In genomic region chr19:3637621-3638020, GRCh38 we compare ENCODE assay signal across 2 cellular contexts.
TF ChIP-seq lines count a peak whose summit lies in the region.

No MANE protein-coding gene starts in this region.

TF ChIP-seq in IMR-90, 13 proteins besides CTCF, POLR2A, EP300 and RAD21:
- TF ChIP-seq MXI1 (IDR thresholded peaks at IDR 0.05; ENCODE audit: borderline replicate concordance, low read depth, low read length) (no peak), NFE2L2 (IDR thresholded peaks at IDR 0.05; ENCODE audit: low read depth, low read length) (no peak), CEBPB (IDR thresholded peaks at IDR 0.05; ENCODE audit: low read depth, low read length) (no peak), SMC3 (IDR thresholded peaks at IDR 0.05; ENCODE audit: low read depth, low read length) (no peak), MAZ (IDR thresholded peaks at IDR 0.05; ENCODE audit: borderline replicate concordance, low read depth, low read length) (no peak), FOS (IDR thresholded peaks at IDR 0.05; ENCODE audit: low read depth, low read length) (no peak), RCOR1 (IDR thresholded peaks at IDR 0.05; ENCODE audit: insufficient replicate concordance, low read length) (no peak), USF2 (IDR thresholded peaks at IDR 0.05; ENCODE audit: low read depth, low read length) (no peak), CHD1 (IDR thresholded peaks at IDR 0.05; ENCODE audit: low read depth, low read length) (no peak), MAFK (IDR thresholded peaks at IDR 0.05; ENCODE audit: low read depth, low read length) (no peak), BHLHE40 (IDR thresholded peaks at IDR 0.05; ENCODE audit: low read depth, low read length) (no peak), RFX5 (IDR thresholded peaks at IDR 0.05; ENCODE audit: low read depth, low read length) (no peak)
- TF ChIP-seq, protein P1, sequence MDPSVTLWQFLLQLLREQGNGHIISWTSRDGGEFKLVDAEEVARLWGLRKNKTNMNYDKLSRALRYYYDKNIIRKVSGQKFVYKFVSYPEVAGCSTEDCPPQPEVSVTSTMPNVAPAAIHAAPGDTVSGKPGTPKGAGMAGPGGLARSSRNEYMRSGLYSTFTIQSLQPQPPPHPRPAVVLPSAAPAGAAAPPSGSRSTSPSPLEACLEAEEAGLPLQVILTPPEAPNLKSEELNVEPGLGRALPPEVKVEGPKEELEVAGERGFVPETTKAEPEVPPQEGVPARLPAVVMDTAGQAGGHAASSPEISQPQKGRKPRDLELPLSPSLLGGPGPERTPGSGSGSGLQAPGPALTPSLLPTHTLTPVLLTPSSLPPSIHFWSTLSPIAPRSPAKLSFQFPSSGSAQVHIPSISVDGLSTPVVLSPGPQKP (IDR thresholded peaks at IDR 0.05; ENCODE audit: borderline replicate concordance, low read depth, low read length) = no peak

TF ChIP-seq in K562, 482 proteins besides CTCF, POLR2A, EP300 and RAD21:
- TF ChIP-seq ETS2 (tag; IDR thresholded peaks at IDR 0.05; ENCODE audit: borderline replicate concordance, poor library complexity, severe bottlenecking) (no peak), RBM22 (IDR thresholded peaks at IDR 0.05; ENCODE audit: low read depth, low read length, poor library complexity, severe bottlenecking) (peak; percentile 5)
